Comparison of ENCODE assay signal across 19 cellular contexts in the genomic region with DNA sequence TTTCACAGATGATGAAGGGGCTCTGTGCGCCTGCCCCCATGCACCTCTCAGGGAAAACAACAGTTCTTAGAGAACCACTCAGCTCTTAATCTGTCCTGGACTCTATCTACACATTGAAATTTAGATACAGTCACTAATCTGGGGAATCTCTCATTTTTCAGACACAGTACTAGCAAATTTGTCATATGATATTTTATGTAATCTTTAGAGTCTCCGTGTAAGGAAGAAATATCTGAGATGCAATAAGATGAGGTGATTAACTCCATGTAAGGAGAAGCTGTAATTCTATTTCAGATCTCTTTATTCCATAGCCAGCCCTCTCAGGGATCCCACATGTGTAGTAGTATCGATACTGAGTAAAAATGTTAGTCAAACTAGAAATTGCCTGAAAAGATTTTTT.
"Had no signal": no experiment of that assay in that cellular context is flagged by ENCODE, and none has a peak within 500 bp of the region (broad histone marks: within the 10 kb centered on the region; RNA-seq: fewer than 3 reads in every experiment).

No MANE protein-coding gene starts in this region.

- H3K9me3 ChIP-seq: MG63, SK-N-SH had no signal

- H3K27ac ChIP-seq: RWPE1 had no signal

- H3K36me3 ChIP-seq: MG63 had no signal

- ATAC-seq: Panc1 had no signal

- H3K27me3 ChIP-seq: MG63 had no signal

- DNase-seq: KBM-7, MG63, NCI-H1092, NCI-H1105 treated with DMSO at 0.1 percent for 48 hours, NCI-H1417 treated with DMSO at 0.1 percent for 48 hours, NCI-H146, NCI-H1694 treated with DMSO at 0.1 percent for 48 hours, NCI-H1930, NCI-H2081, NCI-H2107, NCI-H2227 treated with DMSO at 0.1 percent for 48 hours, NCI-H524, NCI-H526 treated with DMSO at 0.1 percent for 48 hours, NCI-H774, SHP77, SK-N-SH, SW 1271 had no signal

- H3K4me3 ChIP-seq: MG63 had no signal
